In genomic region chr18:56245856-56246575, GRCh38 we compare ENCODE assay signal across 13 cellular contexts.
DNase-seq lines count a peak whose midpoint lies in the region; TF ChIP-seq lines count a peak whose summit lies in the region.
"Had no signal": no experiment of that assay in that cellular context is flagged by ENCODE, and none has a peak within 500 bp of the region (broad histone marks: within the 10 kb centered on the region; RNA-seq: fewer than 3 reads in every experiment).

No MANE protein-coding gene starts in this region.

- intact Hi-C loops in adrenal gland (cut with DNase I): no loop called here

- H3K4me1 ChIP-seq in SK-N-SH (ENCODE audit: control insufficient read depth in 1 of 2, insufficient read depth in 2 of 2, low read depth in 1 of 2, low read length in 1 of 2): peaks cover 3 to 9% of the 10 kb centered on the region in 2 experiments; a peak in 3 of 4 replicates
- H3K4me1 ChIP-seq in smooth muscle cell (ENCODE audit: low read depth): no peaks in the 10 kb centered on the region
- H3K4me1 ChIP-seq in adrenal gland (replicated peaks in 1 of 2): peaks cover 0 to 7% of the 10 kb centered on the region in 2 donors

- DNase-seq in GM04503 (ENCODE audit: low read depth) (peak; percentile 52), SK-N-SH (peak; percentile 6), fibroblast of villous mesenchyme (ENCODE audit: low read depth) (peak; percentile 49), smooth muscle cell (lab: John Stamatoyannopoulos, UW; ENCODE audit: unreplicated experiment) (no peak), HuH-7 (ENCODE audit: low spot score) (no peak), adrenal gland (no peak), NCI-H1694 treated with DMSO at 0.1 percent for 48 hours (lab: John Stamatoyannopoulos, UW) (no peak)
- DNase-seq: kidney; naive thymus-derived CD4-positive, alpha-beta T cell; NCI-H526; SHP77; stomach had no signal

- TF ChIP-seq EP300 in SK-N-SH (IDR thresholded peaks at IDR 0.05; ENCODE audit: borderline replicate concordance in 1 of 2, low read depth in 1 of 2, low read length in 1 of 2): peak in 1 of 2 experiments; percentile 40; a peak in 1 of 4 replicates

- H3F3A ChIP-seq in SK-N-SH (replicated peaks; ENCODE audit: insufficient read depth) (no peaks in the 10 kb centered on the region), smooth muscle cell (ENCODE audit: low read depth) (no peaks in the 10 kb centered on the region)

- H2AFZ ChIP-seq in SK-N-SH (ENCODE audit: low read depth): no peak overlapping the region; the same call in 1 of the 2 replicates
- H2AFZ ChIP-seq in smooth muscle cell (ENCODE audit: low read depth): no peak overlapping the region

- CTCF ChIA-PET in SK-N-SH (lab: Yijun Ruan, JAX): interaction anchor here (0.8 kb wide), 1 partner anchor 464 kb away, joined by 3 read pairs; no protein-coding TSS in a partner anchor

- no peaks in the 10 kb centered on the region for H3K9me2 ChIP-seq in SK-N-SH

- WGBS in SK-N-SH (ENCODE audit: low lambda C conversion rate): 33% methylated on average over 5 of the region's 5 CpGs
- 11% methylated on average over 5 of the region's 5 CpGs for WGBS in smooth muscle cell (ENCODE audit: low lambda C conversion rate)
- 33 to 42% (median 39%) methylated on average over 5 of the region's 5 CpGs for WGBS in adrenal gland, 4 donors

- H3K4me2 ChIP-seq in SK-N-SH (peak overlapping the region; percentile 58), smooth muscle cell (peak overlapping the region; percentile 74)

- H3K27me3 ChIP-seq in SK-N-SH (ENCODE audit: insufficient read depth) (no peaks in the 10 kb centered on the region), smooth muscle cell (ENCODE audit: low read depth) (no peaks in the 10 kb centered on the region), adrenal gland (no peaks in the 10 kb centered on the region)
- H3K27me3 ChIP-seq: right atrium auricular region, stomach had no signal

- H4K20me1 ChIP-seq in SK-N-SH (ENCODE audit: insufficient read depth) (no peaks in the 10 kb centered on the region), smooth muscle cell (ENCODE audit: low read depth) (no peaks in the 10 kb centered on the region)

- no peaks in the 10 kb centered on the region for H3K36me3 ChIP-seq in SK-N-SH (replicated peaks in 1 of 2; ENCODE audit: control insufficient read depth in 1 of 2, insufficient read depth in 2 of 2, low read length in 1 of 2)
- no peaks in the 10 kb centered on the region for H3K36me3 ChIP-seq in smooth muscle cell (ENCODE audit: low read depth)
- no peaks in the 10 kb centered on the region for H3K36me3 ChIP-seq in adrenal gland (replicated peaks in 1 of 2)
- H3K36me3 ChIP-seq: right atrium auricular region, stomach had no signal

- no peaks in the 10 kb centered on the region for H3K9me3 ChIP-seq in SK-N-SH
- H3K9me3 ChIP-seq in smooth muscle cell (replicated peaks; ENCODE audit: low read depth): no peaks in the 10 kb centered on the region
- no peaks in the 10 kb centered on the region for H3K9me3 ChIP-seq in adrenal gland (replicated peaks in 1 of 3)
- H3K9me3 ChIP-seq: right atrium auricular region, stomach had no signal

- H3K9ac ChIP-seq in SK-N-SH (no peak overlapping the region), smooth muscle cell (ENCODE audit: low read depth) (no peak overlapping the region)

- H3K4me3 ChIP-seq in SK-N-SH (ENCODE audit: low read depth in 2 of 2, low read length in 1 of 2) (no peak overlapping the region), fibroblast of villous mesenchyme (ENCODE audit: low read depth, low read length) (no peak overlapping the region), smooth muscle cell (no peak overlapping the region), adrenal gland (no peak overlapping the region)
- H3K4me3 ChIP-seq: right atrium auricular region, stomach had no signal

- peak overlapping the region; percentile 18 to 53; a peak in 3 of 4 replicates for H3K27ac ChIP-seq in SK-N-SH (ENCODE audit: low read depth in 2 of 2, low read length in 1 of 2)
- peak overlapping the region; percentile 71 for H3K27ac ChIP-seq in smooth muscle cell (ENCODE audit: low read depth)
- no peak overlapping the region for H3K27ac ChIP-seq in adrenal gland
- H3K27ac ChIP-seq: right atrium auricular region, stomach had no signal

- H3K79me2 ChIP-seq in SK-N-SH (ENCODE audit: insufficient read depth) (no peaks in the 10 kb centered on the region), smooth muscle cell (ENCODE audit: low read depth) (no peaks in the 10 kb centered on the region)

- no peak for TF ChIP-seq POLR2A in adrenal gland (IDR thresholded peaks at IDR 0.05)

- TF ChIP-seq RAD21 in SK-N-SH (IDR thresholded peaks at IDR 0.05; ENCODE audit: low read length): 0 out of 2 replicates have a peak, but pooled peaks have one; percentile 12

- POLR2A ChIA-PET in SK-N-SH (lab: Yijun Ruan, JAX): no interaction called here

- no peak for TF ChIP-seq CTCF in SK-N-SH (IDR thresholded peaks at IDR 0.05)
- TF ChIP-seq CTCF in fibroblast of villous mesenchyme (IDR thresholded peaks at IDR 0.05; ENCODE audit: insufficient read depth, low read depth, low read length): no peak
- no peak for TF ChIP-seq CTCF in smooth muscle cell (IDR thresholded peaks at IDR 0.05; ENCODE audit: borderline replicate concordance, insufficient read depth, poor library complexity, severe bottlenecking)
- no peak for TF ChIP-seq CTCF in adrenal gland (IDR thresholded peaks at IDR 0.05)

TF ChIP-seq in SK-N-SH, 30 proteins besides CTCF, POLR2A, EP300 and RAD21:
- TF ChIP-seq TCF12 (IDR thresholded peaks at IDR 0.05): peak; percentile 28
- peak; percentile 34; the same call in 1 of the 2 replicates for TF ChIP-seq GATA2 (CRISPR knock-in tag; IDR thresholded peaks at IDR 0.05)
- TF ChIP-seq ELF1 (IDR thresholded peaks at IDR 0.05): no peak

Comparison
In these comparisons a context has a peak if more than half of its experiments do, and no peak if none do; other contexts are left out.
1. DNase-seq: peak in GM04503 (single experiment), SK-N-SH (single experiment) and fibroblast of villous mesenchyme (single experiment); none in smooth muscle cell (single experiment), HuH-7 (single experiment), adrenal gland (0 of 7) and NCI-H1694 treated with DMSO at 0.1 percent for 48 hours (single experiment).
2. H3K27ac ChIP-seq: peak in SK-N-SH (2 of 2) and smooth muscle cell (single experiment); none in adrenal gland (0 of 5).